Comparison of ENCODE assay signal across 19 cellular contexts in genomic region chr1:236129315-236129714, GRCh38. TPM values are rescaled to one million over a fixed set of nuclear protein-coding genes. Genes with fewer than 3 reads are reported as not detected.
DNase-seq lines count a peak whose midpoint lies in the region; TF ChIP-seq lines count a peak whose summit lies in the region.
"Had no signal": no experiment of that assay in that cellular context is flagged by ENCODE, and none has a peak within 500 bp of the region (broad histone marks: within the 10 kb centered on the region; RNA-seq: fewer than 3 reads in every experiment).

No MANE protein-coding gene starts in this region.

- H3K4me3 ChIP-seq in Karpas-422 (ENCODE audit: low read length) (no peak overlapping the region), smooth muscle cell (no peak overlapping the region)
- H3K4me3 ChIP-seq: esophagus muscularis mucosa, prostate gland, thoracic aorta had no signal

- no peaks in the 10 kb centered on the region for H3F3A ChIP-seq in smooth muscle cell (ENCODE audit: low read depth)

- peaks cover 6% of the 10 kb centered on the region for H3K27me3 Mint-ChIP-seq in brain

- H2AFZ ChIP-seq in Karpas-422 (ENCODE audit: low read length), result no peak overlapping the region; the same call in 1 of the 2 replicates
- peak overlapping the region; percentile 73 for H2AFZ ChIP-seq in smooth muscle cell (ENCODE audit: low read depth)

- H3K79me2 ChIP-seq in Karpas-422 (ENCODE audit: low read length) (no peaks in the 10 kb centered on the region), smooth muscle cell (ENCODE audit: low read depth) (no peaks in the 10 kb centered on the region)

- H3K9me3 ChIP-seq in Karpas-422 (ENCODE audit: low read length) (no peaks in the 10 kb centered on the region), smooth muscle cell (replicated peaks; ENCODE audit: low read depth) (no peaks in the 10 kb centered on the region)
- H3K9me3 ChIP-seq: prostate gland, thoracic aorta had no signal

- TF ChIP-seq CTCF in brain (conservative IDR thresholded peaks at IDR 0.05), result no peak
- no peak for TF ChIP-seq CTCF in smooth muscle cell (IDR thresholded peaks at IDR 0.05; ENCODE audit: borderline replicate concordance, insufficient read depth, poor library complexity, severe bottlenecking)

- no peaks in the 10 kb centered on the region for H4K20me1 ChIP-seq in Karpas-422 (ENCODE audit: insufficient read depth, low read depth, low read length)
- H4K20me1 ChIP-seq in smooth muscle cell (ENCODE audit: low read depth), result no peaks in the 10 kb centered on the region

- peaks cover 14% of the 10 kb centered on the region for H3K4me1 Mint-ChIP-seq in brain
- H3K4me1 Mint-ChIP-seq: activated naive CD8-positive, alpha-beta T cell treated with anti-CD3 and anti-CD28 coated beads for 36 hours had no signal

- WGBS in smooth muscle cell (ENCODE audit: low lambda C conversion rate), result 65% methylated on average over 5 of the region's 5 CpGs

- intact Hi-C loops in cardiac septum (cut with DNase I), result no loop called here

- peak overlapping the region in 2 of 5 experiments; percentile 57 to 70 for H3K4me3 Mint-ChIP-seq in brain
- H3K4me3 Mint-ChIP-seq: activated naive CD8-positive, alpha-beta T cell treated with anti-CD3 and anti-CD28 coated beads for 36 hours; activated T-cell treated with anti-CD3 and anti-CD28 coated beads, Interleukin-2, amount 50 U/mL, for 24 hours; B cell had no signal

- H3K4me1 ChIP-seq in Karpas-422 (ENCODE audit: low read length) (peaks cover 9% of the 10 kb centered on the region), smooth muscle cell (ENCODE audit: low read depth) (peaks cover 4% of the 10 kb centered on the region)
- H3K4me1 ChIP-seq: esophagus muscularis mucosa, prostate gland had no signal

- H3K9me2 ChIP-seq in Karpas-422 (replicated peaks; ENCODE audit: insufficient read depth, low read length), result no peaks in the 10 kb centered on the region

- H3K9ac ChIP-seq in Karpas-422 (ENCODE audit: low read length), result 0 out of 2 replicates have a peak overlapping the region, but pooled peaks have one; percentile 17
- no peak overlapping the region for H3K9ac ChIP-seq in smooth muscle cell (ENCODE audit: low read depth)

- H3K36me3 Mint-ChIP-seq in brain, result no peaks in the 10 kb centered on the region
- H3K36me3 Mint-ChIP-seq: activated naive CD8-positive, alpha-beta T cell treated with anti-CD3 and anti-CD28 coated beads for 36 hours had no signal

- H3K9me3 Mint-ChIP-seq in brain, result peaks cover 0 to 5% (median 2%) of the 10 kb centered on the region in 5 experiments
- H3K9me3 Mint-ChIP-seq: activated naive CD8-positive, alpha-beta T cell treated with anti-CD3 and anti-CD28 coated beads for 36 hours; activated T-cell treated with anti-CD3 and anti-CD28 coated beads, Interleukin-2, amount 50 U/mL, for 24 hours had no signal

- H3K27ac ChIP-seq in Karpas-422 (ENCODE audit: low read length) (no peak overlapping the region), smooth muscle cell (ENCODE audit: low read depth) (no peak overlapping the region)
- H3K27ac ChIP-seq: esophagus muscularis mucosa, prostate gland, thoracic aorta had no signal

- H3K27me3 ChIP-seq in Karpas-422 (ENCODE audit: low read length) (0 out of 2 replicates have a peak, but pooled peaks cover 3% of the 10 kb centered on the region), smooth muscle cell (ENCODE audit: low read depth) (no peaks in the 10 kb centered on the region)
- H3K27me3 ChIP-seq: dorsolateral prefrontal cortex had no signal

- no peaks in the 10 kb centered on the region for H3K36me3 ChIP-seq in Karpas-422 (ENCODE audit: insufficient read depth, low read length)
- no peaks in the 10 kb centered on the region for H3K36me3 ChIP-seq in smooth muscle cell (ENCODE audit: low read depth)
- H3K36me3 ChIP-seq: esophagus muscularis mucosa, prostate gland, thoracic aorta had no signal

- no peak for DNase-seq in Karpas-422
- peak; percentile 35 for DNase-seq in left kidney (ENCODE audit: low read depth, low spot score)
- no peak for DNase-seq in smooth muscle cell (lab: John Stamatoyannopoulos, UW; ENCODE audit: unreplicated experiment)
- no peak for DNase-seq in NCI-H2107 (lab: John Stamatoyannopoulos, UW)
- no peak for DNase-seq in cardiac septum (ENCODE audit: low spot score)
- DNase-seq in epidermal melanocyte (ENCODE audit: insufficient read length, low spot score), result no peak
- DNase-seq: activated CD4-positive, alpha-beta T cell treated with anti-CD3 and anti-CD28 coated beads, Interleukin-2, amount 50 U/mL, for 48 hours; activated naive CD8-positive, alpha-beta T cell treated with anti-CD3 and anti-CD28 coated beads for 36 hours; activated T-cell treated with anti-CD3 and anti-CD28 coated beads, Interleukin-2, amount 50 U/mL, for 24 hours; dorsolateral prefrontal cortex; HCEC 1CT; KG1; NCI-H1092; NCI-H774 had no signal

- peak overlapping the region; percentile 2 for H3K4me2 ChIP-seq in Karpas-422 (ENCODE audit: low read depth, low read length, poor library complexity, severe bottlenecking)
- H3K4me2 ChIP-seq in smooth muscle cell, result no peak overlapping the region

- H3K27ac Mint-ChIP-seq in brain, result peak overlapping the region; percentile 71 to 96 (median 91)
- H3K27ac Mint-ChIP-seq: activated naive CD8-positive, alpha-beta T cell treated with anti-CD3 and anti-CD28 coated beads for 36 hours; activated T-cell treated with anti-CD3 and anti-CD28 coated beads, Interleukin-2, amount 50 U/mL, for 24 hours; B cell had no signal

RNA-seq across cellular contexts. Expression of gene GPR137B, which starts 13.0 kb away (rescaled TPM):
- 10.5 and 26.8 TPM in 2 replicates for total RNA-seq in Karpas-422 (2014; rRNA removed; shearing (Covaris generic); ENCODE audit: low replicate concordance)
- 17.8 TPM for polyA plus RNA-seq in brain (ENCODE audit: insufficient read depth, low read depth, low replicate concordance)
- total RNA-seq in smooth muscle cell, result 17.7 and 19.8 TPM in 2 replicates
- polyA plus RNA-seq in smooth muscle cell, result 14.0 and 16.2 TPM in 2 replicates
- 44.6 TPM for total RNA-seq in cardiac septum
